15 cellular contexts compared by ENCODE assay signal in genomic region chr3:111944377-111944776, GRCh38. TPM values are rescaled to one million over a fixed set of nuclear protein-coding genes. Genes with fewer than 3 reads are reported as not detected.
"Had no signal": no experiment of that assay in that cellular context is flagged by ENCODE, and none has a peak within 500 bp of the region (broad histone marks: within the 10 kb centered on the region; RNA-seq: fewer than 3 reads in every experiment).

No MANE protein-coding gene starts in this region.

- H3K27me3 Mint-ChIP-seq: activated CD4-positive, alpha-beta memory T cell treated with anti-CD3 and anti-CD28 coated beads, Interleukin-2, amount 10 ng/mL, durations not matched to agents 7 days and 5 days had no signal

- H3K4me3 Mint-ChIP-seq: activated CD4-positive, alpha-beta memory T cell treated with anti-CD3 and anti-CD28 coated beads, Interleukin-2, amount 10 ng/mL, durations not matched to agents 7 days and 5 days; activated naive CD8-positive, alpha-beta T cell treated with anti-CD3 and anti-CD28 coated beads, Interleukin-2, amount 10 ng/mL, durations not matched to agents 7 days and 5 days; naive thymus-derived CD4-positive, alpha-beta T cell; stimulated activated memory B cell treated with anti-CD40 and anti-IgM and Interleukin-4, amounts not matched to agents 10 μg/mL and 1 μg/mL and 100 μg/mL, for 72 hours had no signal

- H3K9me3 ChIP-seq: right atrium auricular region had no signal

- H3K4me1 ChIP-seq: right atrium auricular region had no signal

- H3K27ac Mint-ChIP-seq: activated CD4-positive, alpha-beta memory T cell treated with anti-CD3 and anti-CD28 coated beads, Interleukin-2, amount 10 ng/mL, durations not matched to agents 7 days and 5 days; activated naive CD8-positive, alpha-beta T cell treated with anti-CD3 and anti-CD28 coated beads, Interleukin-2, amount 10 ng/mL, durations not matched to agents 7 days and 5 days; naive thymus-derived CD4-positive, alpha-beta T cell; stimulated activated memory B cell treated with anti-CD40 and anti-IgM and Interleukin-4, amounts not matched to agents 10 μg/mL and 1 μg/mL and 100 μg/mL, for 72 hours had no signal

- DNase-seq: activated CD4-positive, alpha-beta memory T cell treated with anti-CD3 and anti-CD28 coated beads, Interleukin-2, amount 10 ng/mL, durations not matched to agents 7 days and 5 days; activated CD4-positive, alpha-beta T cell treated with anti-CD3 and anti-CD28 coated beads for 1 hour; activated naive CD8-positive, alpha-beta T cell treated with anti-CD3 and anti-CD28 coated beads, Interleukin-2, amount 10 ng/mL, durations not matched to agents 7 days and 5 days; activated T-cell treated with anti-CD3 and anti-CD28 coated beads, Interleukin-2, amount 50 U/mL, for 48 hours; aorta; head of caudate nucleus; left colon; naive thymus-derived CD4-positive, alpha-beta T cell; stimulated activated CD4-positive, alpha-beta T cell treated with anti-CD3 and anti-CD28 coated beads, Interleukin-1b, Interleukin-23, amount 100 ng/mL, for 48 hours; T1000 had no signal

- H3K4me3 ChIP-seq: right atrium auricular region had no signal

- H3K4me1 Mint-ChIP-seq: activated CD4-positive, alpha-beta memory T cell treated with anti-CD3 and anti-CD28 coated beads, Interleukin-2, amount 10 ng/mL, durations not matched to agents 7 days and 5 days; activated naive CD8-positive, alpha-beta T cell treated with anti-CD3 and anti-CD28 coated beads, Interleukin-2, amount 10 ng/mL, durations not matched to agents 7 days and 5 days; naive thymus-derived CD4-positive, alpha-beta T cell; stimulated activated memory B cell treated with anti-CD40 and anti-IgM and Interleukin-4, amounts not matched to agents 10 μg/mL and 1 μg/mL and 100 μg/mL, for 72 hours had no signal

- ATAC-seq: left colon; naive thymus-derived CD4-positive, alpha-beta T cell; stimulated activated memory B cell treated with anti-CD40 and anti-IgM and Interleukin-4, amounts not matched to agents 10 μg/mL and 1 μg/mL and 100 μg/mL, for 72 hours had no signal

- H3K9me3 Mint-ChIP-seq: activated CD4-positive, alpha-beta memory T cell treated with anti-CD3 and anti-CD28 coated beads, Interleukin-2, amount 10 ng/mL, durations not matched to agents 7 days and 5 days; activated naive CD8-positive, alpha-beta T cell treated with anti-CD3 and anti-CD28 coated beads, Interleukin-2, amount 10 ng/mL, durations not matched to agents 7 days and 5 days; naive thymus-derived CD4-positive, alpha-beta T cell; stimulated activated memory B cell treated with anti-CD40 and anti-IgM and Interleukin-4, amounts not matched to agents 10 μg/mL and 1 μg/mL and 100 μg/mL, for 72 hours had no signal

- H3K36me3 Mint-ChIP-seq: activated naive CD8-positive, alpha-beta T cell treated with anti-CD3 and anti-CD28 coated beads, Interleukin-2, amount 10 ng/mL, durations not matched to agents 7 days and 5 days; naive thymus-derived CD4-positive, alpha-beta T cell; stimulated activated memory B cell treated with anti-CD40 and anti-IgM and Interleukin-4, amounts not matched to agents 10 μg/mL and 1 μg/mL and 100 μg/mL, for 72 hours had no signal

- H3K27ac ChIP-seq: right atrium auricular region had no signal

- H3K27me3 ChIP-seq: right atrium auricular region had no signal

RNA-seq across cellular contexts. Expression of gene TAGLN3, which starts 54.3 kb away (rescaled TPM):
- total RNA-seq: activated naive CD8-positive, alpha-beta T cell treated with anti-CD3 and anti-CD28 coated beads, Interleukin-2, amount 10 ng/mL, durations not matched to agents 7 days and 5 days; aorta; lung microvascular endothelial cell; mononuclear cell; right atrium auricular region; subcutaneous adipose tissue had no signal
